ENCODE assay signal across 8 cellular contexts in genomic region chr17:35898283-35899070, GRCh38.
DNase-seq lines count a peak whose midpoint lies in the region; ATAC-seq lines count a peak whose summit lies in the region.

No MANE protein-coding gene starts in this region.

- peak; percentile 30 to 58 for ATAC-seq in activated CD4-positive, CD25-positive, alpha-beta regulatory T cell treated with anti-CD3 and anti-CD28 coated beads, Interleukin-2, amount 50 U/mL, for 24 hours
- peak; percentile 65 for ATAC-seq in activated naive CD8-positive, alpha-beta T cell treated with anti-CD3 and anti-CD28 coated beads, Interleukin-2, amount 50 U/mL, for 24 hours
- ATAC-seq in GM19463 (IDR thresholded peaks at IDR 0.05; ENCODE audit: unreplicated experiment), result no peak

- H3K4me1 Mint-ChIP-seq in activated naive CD8-positive, alpha-beta T cell treated with anti-CD3 and anti-CD28 coated beads, Interleukin-2, amount 50 U/mL, for 24 hours, result peaks cover 75% of the 10 kb centered on the region

- no peaks in the 10 kb centered on the region for H3K9me3 Mint-ChIP-seq in activated naive CD8-positive, alpha-beta T cell treated with anti-CD3 and anti-CD28 coated beads, Interleukin-2, amount 50 U/mL, for 24 hours

- H3K27me3 Mint-ChIP-seq in activated naive CD8-positive, alpha-beta T cell treated with anti-CD3 and anti-CD28 coated beads, Interleukin-2, amount 50 U/mL, for 24 hours, result no peaks in the 10 kb centered on the region

- no peak for DNase-seq in activated CD4-positive, CD25-positive, alpha-beta regulatory T cell (lab: John Stamatoyannopoulos, UW)
- DNase-seq in NOMO-1 treated with dmso at 0.1 percent for 144 hours (lab: John Stamatoyannopoulos, UW; ENCODE audit: unreplicated experiment) (peak; percentile 24), hepatic stellate cell (ENCODE audit: low spot score) (no peak), amniotic stem cell (lab: John Stamatoyannopoulos, UW) (no peak)
- DNase-seq in activated naive CD8-positive, alpha-beta T cell treated with anti-CD3 and anti-CD28 coated beads, Interleukin-2, amount 50 U/mL, for 24 hours, result peak; percentile 60
- peak; percentile 63 for DNase-seq in stimulated activated CD8-positive, alpha-beta memory T cell treated with anti-CD3 and anti-CD28 coated beads, Interleukin-4, amount 100 ng/mL, for 48 hours

- no peaks in the 10 kb centered on the region for H3K36me3 Mint-ChIP-seq in activated naive CD8-positive, alpha-beta T cell treated with anti-CD3 and anti-CD28 coated beads, Interleukin-2, amount 50 U/mL, for 24 hours (ENCODE audit: low read depth)

- peak overlapping the region; percentile 74 for H3K4me3 Mint-ChIP-seq in activated naive CD8-positive, alpha-beta T cell treated with anti-CD3 and anti-CD28 coated beads, Interleukin-2, amount 50 U/mL, for 24 hours

- peak overlapping the region; percentile 93 for H3K27ac Mint-ChIP-seq in activated naive CD8-positive, alpha-beta T cell treated with anti-CD3 and anti-CD28 coated beads, Interleukin-2, amount 50 U/mL, for 24 hours

Comparison
In these comparisons a context has a peak if more than half of its experiments do, and no peak if none do; other contexts are left out.
1. DNase-seq: peak in NOMO-1 treated with dmso at 0.1 percent for 144 hours (single experiment), activated naive CD8-positive, alpha-beta T cell treated with anti-CD3 and anti-CD28 coated beads, Interleukin-2, amount 50 U/mL, for 24 hours (single experiment) and stimulated activated CD8-positive, alpha-beta memory T cell treated with anti-CD3 and anti-CD28 coated beads, Interleukin-4, amount 100 ng/mL, for 48 hours (single experiment); none in activated CD4-positive, CD25-positive, alpha-beta regulatory T cell (0 of 4), hepatic stellate cell (single experiment) and amniotic stem cell (single experiment).